8 cellular contexts compared by ENCODE assay signal in the genomic region with DNA sequence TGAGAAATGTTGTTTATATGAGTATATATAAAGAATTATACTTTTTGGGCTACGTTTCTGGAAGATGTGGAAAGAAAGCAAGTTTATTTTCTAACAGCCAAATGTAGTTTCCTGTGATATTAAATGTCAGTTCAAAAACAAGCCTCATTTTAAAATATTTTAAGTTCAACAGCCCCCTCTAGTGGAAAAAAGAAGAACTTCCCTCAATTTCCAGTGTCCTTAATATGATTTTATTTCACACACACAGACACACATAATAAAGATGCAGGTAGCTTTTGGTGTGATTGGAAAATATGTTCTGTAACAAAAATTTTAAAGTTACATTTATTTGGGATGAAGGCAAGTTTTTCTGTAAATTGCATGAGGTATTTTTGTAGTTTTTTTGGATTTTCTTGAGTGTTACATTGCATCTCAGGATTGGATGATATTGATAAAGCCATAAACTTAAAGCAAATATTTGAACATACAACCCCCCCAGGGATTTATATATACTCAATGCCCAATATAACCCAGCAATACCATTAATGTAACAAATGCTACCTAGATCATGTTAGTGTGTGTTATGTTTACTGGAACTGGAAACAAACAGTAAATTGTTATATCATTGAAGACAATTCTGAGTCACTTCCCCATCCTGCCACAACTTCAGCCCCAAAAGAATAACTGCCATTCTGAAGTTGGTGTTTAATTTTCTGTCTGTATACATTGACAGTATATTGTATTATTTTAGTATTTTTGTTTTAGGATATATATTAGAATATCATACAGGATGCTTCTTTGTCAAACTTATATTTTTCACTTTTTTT. TPM values are rescaled to one million over a fixed set of nuclear protein-coding genes. Genes with fewer than 3 reads are reported as not detected.
A peak's percentile ranks its signal among the peaks of the same experiment; 100 is the strongest.
DNase-seq lines count a peak whose midpoint lies in the region; ATAC-seq and TF ChIP-seq lines count a peak whose summit lies in the region.

No MANE protein-coding gene starts in this region.

- intact Hi-C loops in CD8-positive, alpha-beta T cell (cut with DNase I, micrococcal nuclease) = loop anchor here (1.0 to 10.0 kb wide), 14 partner anchors 54 to 502 kb away; a partner anchor contains a TSS

- no peaks in the 10 kb centered on the region for H3K9me3 ChIP-seq in CD8-positive, alpha-beta T cell (ENCODE audit: low read length)
- H3K9me3 ChIP-seq in thoracic aorta = no peaks in the 10 kb centered on the region

- no peak overlapping the region for H3K4me3 ChIP-seq in CD8-positive, alpha-beta T cell (ENCODE audit: low read depth, low read length)
- H3K4me3 ChIP-seq in thoracic aorta = peak overlapping the region; percentile 33

- peak; percentile 89 for TF ChIP-seq CTCF in CD8-positive, alpha-beta T cell (IDR thresholded peaks at IDR 0.05)
- peak; percentile 79 for TF ChIP-seq CTCF in thoracic aorta (IDR thresholded peaks at IDR 0.05)

- peaks cover 2% of the 10 kb centered on the region for H3K4me1 Mint-ChIP-seq in CD8-positive, alpha-beta T cell (ENCODE audit: low read depth)
- H3K4me1 Mint-ChIP-seq in activated CD8-positive, alpha-beta T cell treated with anti-CD3 and anti-CD28 coated beads, Interleukin-2, amount 10 ng/mL, durations not matched to agents 7 days and 5 days (ENCODE audit: low read depth) = peaks cover 6% of the 10 kb centered on the region

- H3K27ac Mint-ChIP-seq in CD8-positive, alpha-beta T cell = no peak overlapping the region
- no peak overlapping the region for H3K27ac Mint-ChIP-seq in activated CD8-positive, alpha-beta T cell treated with anti-CD3 and anti-CD28 coated beads, Interleukin-2, amount 10 ng/mL, durations not matched to agents 7 days and 5 days

- H3K27ac ChIP-seq in CD8-positive, alpha-beta T cell (ENCODE audit: low read depth, low read length) = no peak overlapping the region
- H3K27ac ChIP-seq in thoracic aorta = no peak overlapping the region

- no peaks in the 10 kb centered on the region for H3K36me3 ChIP-seq in CD8-positive, alpha-beta T cell (ENCODE audit: insufficient read depth, low read length)
- no peaks in the 10 kb centered on the region for H3K36me3 ChIP-seq in thoracic aorta

- no peaks in the 10 kb centered on the region for H3K9me3 Mint-ChIP-seq in CD8-positive, alpha-beta T cell
- H3K9me3 Mint-ChIP-seq in activated CD8-positive, alpha-beta T cell treated with anti-CD3 and anti-CD28 coated beads, Interleukin-2, amount 10 ng/mL, durations not matched to agents 7 days and 5 days (ENCODE audit: insufficient read depth) = no peaks in the 10 kb centered on the region

- no peaks in the 10 kb centered on the region for H3K27me3 ChIP-seq in CD8-positive, alpha-beta T cell (ENCODE audit: insufficient read depth, low read length)
- no peaks in the 10 kb centered on the region for H3K27me3 ChIP-seq in thoracic aorta (replicated peaks; ENCODE audit: insufficient read depth)

- CTCF ChIA-PET in CD8-positive, alpha-beta T cell (lab: Charles Lee) = interaction anchor here (0.7 to 2.6 kb wide), 21 partner anchors 10 to 497 kb away, joined by 3 to 12 read pairs (median 4); a partner anchor contains a TSS
- CTCF ChIA-PET in activated CD8-positive, alpha-beta T cell treated with anti-CD3 and anti-CD28 coated beads, Interleukin-2, amount 10 ng/mL, durations not matched to agents 7 days and 5 days (lab: Charles Lee) = interaction anchor here (0.6 to 2.6 kb wide), 20 partner anchors 8 to 598 kb away, joined by 3 to 34 read pairs (median 5); a partner anchor contains a TSS

- H3K27me3 Mint-ChIP-seq in CD8-positive, alpha-beta T cell (ENCODE audit: low read depth) = no peaks in the 10 kb centered on the region
- no peaks in the 10 kb centered on the region for H3K27me3 Mint-ChIP-seq in activated CD8-positive, alpha-beta T cell treated with anti-CD3 and anti-CD28 coated beads, Interleukin-2, amount 10 ng/mL, durations not matched to agents 7 days and 5 days (ENCODE audit: low read depth)

- no peak for ATAC-seq in CD8-positive, alpha-beta T cell
- ATAC-seq in GM19351 (IDR thresholded peaks at IDR 0.05; ENCODE audit: unreplicated experiment) (peak; percentile 79), thoracic aorta (ENCODE audit: insufficient number of reproducible peaks, low FRiP score, low read depth) (no peak), HG03280 (IDR thresholded peaks at IDR 0.05; ENCODE audit: unreplicated experiment) (no peak)
- ATAC-seq in activated CD8-positive, alpha-beta T cell treated with anti-CD3 and anti-CD28 coated beads, Interleukin-2, amount 10 ng/mL, durations not matched to agents 7 days and 5 days = peak; percentile 42

- POLR2A ChIA-PET in CD8-positive, alpha-beta T cell (lab: Charles Lee) = interaction anchor here (1.5 kb wide), 1 partner anchor 54 kb away, joined by 6 read pairs; a partner anchor contains a TSS
- POLR2A ChIA-PET in activated CD8-positive, alpha-beta T cell treated with anti-CD3 and anti-CD28 coated beads, Interleukin-2, amount 10 ng/mL, durations not matched to agents 7 days and 5 days (lab: Charles Lee) = interaction anchor here (1.1 to 1.4 kb wide), 4 partner anchors 53 to 308 kb away, joined by 3 to 6 read pairs (median 4); a partner anchor contains a TSS

- H3K4me1 ChIP-seq in CD8-positive, alpha-beta T cell (ENCODE audit: insufficient read depth, low read length) = no peaks in the 10 kb centered on the region
- H3K4me1 ChIP-seq in thoracic aorta (ENCODE audit: control insufficient read depth in 1 of 2, low read depth in 2 of 2) = no peaks in the 10 kb centered on the region

- H3K4me3 Mint-ChIP-seq in CD8-positive, alpha-beta T cell = no peak overlapping the region
- no peak overlapping the region for H3K4me3 Mint-ChIP-seq in activated CD8-positive, alpha-beta T cell treated with anti-CD3 and anti-CD28 coated beads, Interleukin-2, amount 10 ng/mL, durations not matched to agents 7 days and 5 days

- peak in 1 of 7 experiments; percentile 18 for DNase-seq in CD8-positive, alpha-beta T cell
- DNase-seq in NCI-H146 treated with DMSO at 0.1 percent for 48 hours (lab: John Stamatoyannopoulos, UW; ENCODE audit: unreplicated experiment) (peak; percentile 55), iPS-NIHi11 (ENCODE audit: low spot score) (peak; percentile 20), thoracic aorta (ENCODE audit: low spot score) (no peak), epidermal melanocyte (ENCODE audit: insufficient read length, low spot score) (no peak)
- peak; percentile 28 for DNase-seq in activated CD8-positive, alpha-beta T cell treated with anti-CD3 and anti-CD28 coated beads, Interleukin-2, amount 10 ng/mL, durations not matched to agents 7 days and 5 days

- H3K36me3 Mint-ChIP-seq in CD8-positive, alpha-beta T cell = no peaks in the 10 kb centered on the region
- no peaks in the 10 kb centered on the region for H3K36me3 Mint-ChIP-seq in activated CD8-positive, alpha-beta T cell treated with anti-CD3 and anti-CD28 coated beads, Interleukin-2, amount 10 ng/mL, durations not matched to agents 7 days and 5 days (ENCODE audit: low read depth)

RNA-seq across cellular contexts. Expression of a gene that starts 54.0 kb away (rescaled TPM):
- 1 to 10 TPM; 1.1 to 1.7 TPM for total RNA-seq in CD8-positive, alpha-beta T cell
- total RNA-seq in activated CD8-positive, alpha-beta T cell treated with anti-CD3 and anti-CD28 coated beads, Interleukin-2, amount 10 ng/mL, durations not matched to agents 7 days and 5 days = 1 to 10 TPM; 1.9 TPM
- 1 to 10 TPM; 4.3 to 6.4 TPM for total RNA-seq in thoracic aorta

Comparison
In these comparisons a context has a peak if more than half of its experiments do, and no peak if none do; other contexts are left out.
1. ATAC-seq: peak in GM19351 (single experiment) and activated CD8-positive, alpha-beta T cell treated with anti-CD3 and anti-CD28 coated beads, Interleukin-2, amount 10 ng/mL, durations not matched to agents 7 days and 5 days (single experiment); none in CD8-positive, alpha-beta T cell (single experiment), thoracic aorta (single experiment) and HG03280 (single experiment).
2. DNase-seq: peak in NCI-H146 treated with DMSO at 0.1 percent for 48 hours (single experiment), activated CD8-positive, alpha-beta T cell treated with anti-CD3 and anti-CD28 coated beads, Interleukin-2, amount 10 ng/mL, durations not matched to agents 7 days and 5 days (single experiment) and iPS-NIHi11 (single experiment); none in thoracic aorta (single experiment) and epidermal melanocyte (single experiment).